Comparison of ENCODE assay signal across 27 cellular contexts in genomic region chr6:132479131-132479530, GRCh38. TPM values are rescaled to one million over a fixed set of nuclear protein-coding genes. Genes with fewer than 3 reads are reported as not detected.
"Had no signal": no experiment of that assay in that cellular context is flagged by ENCODE, and none has a peak within 500 bp of the region (broad histone marks: within the 10 kb centered on the region; RNA-seq: fewer than 3 reads in every experiment).

No MANE protein-coding gene starts in this region.

- FAIRE-seq: colon, TTC549 had no signal

- H3K4me3 ChIP-seq: adrenal gland, body of pancreas, dorsolateral prefrontal cortex, heart left ventricle, right atrium auricular region, smooth muscle cell, stomach, thyroid gland, upper lobe of right lung had no signal

- H3K27ac ChIP-seq: adrenal gland, body of pancreas, dorsolateral prefrontal cortex, foreskin keratinocyte, heart left ventricle, right atrium auricular region, stomach, thyroid gland, upper lobe of right lung, VCaP had no signal

- ATAC-seq: activated naive CD4-positive, alpha-beta T cell treated with anti-CD3 and anti-CD28 coated beads, Interleukin-2, amount 50 U/mL, for 72 hours; body of pancreas; foreskin keratinocyte; heart left ventricle; natural killer cell; stimulated activated naive B cell treated with anti-CD40 and anti-IgM and Interleukin-4, amounts not matched to agents 10 μg/mL and 1 μg/mL and 100 μg/mL, for 72 hours; upper lobe of right lung had no signal

- DNase-seq: activated CD4-positive, alpha-beta memory T cell treated with anti-CD3 and anti-CD28 coated beads, Interleukin-2, amount 10 ng/mL, durations not matched to agents 7 days and 5 days; activated CD4-positive, alpha-beta T cell treated with anti-CD3 and anti-CD28 coated beads for 1 hour; activated CD4-positive, alpha-beta T cell treated with anti-CD3 and anti-CD28 coated beads, Interleukin-2, amount 10 ng/mL, durations not matched to agents 7 days and 5 days; activated naive CD4-positive, alpha-beta T cell; activated T-cell treated with anti-CD3 and anti-CD28 coated beads, Interleukin-2, amount 50 U/mL, for 48 hours; adrenal gland; aorta; body of pancreas; dorsolateral prefrontal cortex; effector memory CD4-positive, alpha-beta T cell; foreskin keratinocyte; heart left ventricle; hypothalamus; mesenchymal stem cell; natural killer cell; stimulated activated CD4-positive, alpha-beta T cell treated with anti-CD3 and anti-CD28 coated beads, Interleukin-1b, Interleukin-23, amount 100 ng/mL, for 48 hours; stimulated activated naive B cell treated with anti-CD40 and anti-IgM and Interleukin-4, amounts not matched to agents 10 μg/mL and 1 μg/mL and 100 μg/mL, for 72 hours; stomach; T-helper 9 cell; thyroid gland; upper lobe of right lung had no signal

- H3K9me3 ChIP-seq: adrenal gland, body of pancreas, heart left ventricle, right atrium auricular region, stomach, thyroid gland, upper lobe of right lung had no signal

- H3K4me1 ChIP-seq: body of pancreas, thyroid gland, upper lobe of right lung had no signal

- H3K4me2 ChIP-seq: smooth muscle cell had no signal

- H3K27me3 ChIP-seq: adrenal gland, body of pancreas, dorsolateral prefrontal cortex, foreskin keratinocyte, heart left ventricle, right atrium auricular region, stomach, thyroid gland, upper lobe of right lung had no signal

- H3K36me3 ChIP-seq: adrenal gland, thyroid gland had no signal

RNA-seq across cellular contexts. Expression of gene TAAR9, which starts 58.9 kb away (rescaled TPM):
- polyA plus RNA-seq: adrenal gland, aorta, foreskin keratinocyte, heart left ventricle, smooth muscle cell, stomach had no signal
